Comparison of ENCODE assay signal across 8 cellular contexts in genomic region chr5:140690376-140690932, GRCh38. TPM values are rescaled to one million over a fixed set of nuclear protein-coding genes. Genes with fewer than 3 reads are reported as not detected.
A peak's percentile ranks its signal among the peaks of the same experiment; 100 is the strongest.
DNase-seq lines count a peak whose midpoint lies in the region; ATAC-seq and TF ChIP-seq lines count a peak whose summit lies in the region.

No MANE protein-coding gene starts in this region.

- WGBS in liver: 58% methylated on average over 8 of the region's 8 CpGs

- H3K27me3 Mint-ChIP-seq in activated naive CD8-positive, alpha-beta T cell treated with anti-CD3 and anti-CD28 coated beads, Interleukin-2, amount 10 ng/mL, durations not matched to agents 7 days and 5 days: no peaks in the 10 kb centered on the region
- no peaks in the 10 kb centered on the region for H3K27me3 Mint-ChIP-seq in type B pancreatic cell

- no peaks in the 10 kb centered on the region for H3K9me3 Mint-ChIP-seq in activated naive CD8-positive, alpha-beta T cell treated with anti-CD3 and anti-CD28 coated beads, Interleukin-2, amount 10 ng/mL, durations not matched to agents 7 days and 5 days
- H3K9me3 Mint-ChIP-seq in type B pancreatic cell: no peaks in the 10 kb centered on the region

- peak overlapping the region; percentile 71 to 74 for H3K9ac ChIP-seq in liver (ENCODE audit: low read depth in 1 of 2, low read length in 2 of 2)

- peaks cover 16% of the 10 kb centered on the region for H3K36me3 Mint-ChIP-seq in activated naive CD8-positive, alpha-beta T cell treated with anti-CD3 and anti-CD28 coated beads, Interleukin-2, amount 10 ng/mL, durations not matched to agents 7 days and 5 days
- peaks cover 10% of the 10 kb centered on the region for H3K36me3 Mint-ChIP-seq in type B pancreatic cell

- H3K27ac Mint-ChIP-seq in activated naive CD8-positive, alpha-beta T cell treated with anti-CD3 and anti-CD28 coated beads, Interleukin-2, amount 10 ng/mL, durations not matched to agents 7 days and 5 days: peak overlapping the region; percentile 96
- peak overlapping the region; percentile 95 for H3K27ac Mint-ChIP-seq in type B pancreatic cell

- H3K27ac ChIP-seq in HEK293 (ENCODE audit: extremely low read depth, low read depth, low read length): no peak overlapping the region
- peak overlapping the region; percentile 65 to 71 for H3K27ac ChIP-seq in liver (ENCODE audit: low read depth in 1 of 2, low read length in 2 of 2)

- no peaks in the 10 kb centered on the region for H3K27me3 ChIP-seq in liver (ENCODE audit: control insufficient read depth in 4 of 4, insufficient read depth in 4 of 4, low read length in 3 of 4)

- peak; percentile 3 for DNase-seq in ACHN
- no peak for DNase-seq in activated naive CD8-positive, alpha-beta T cell treated with anti-CD3 and anti-CD28 coated beads, Interleukin-2, amount 10 ng/mL, durations not matched to agents 7 days and 5 days
- no peak for DNase-seq in type B pancreatic cell (ENCODE audit: extremely low spot score, unreplicated experiment)
- DNase-seq in HEK293T (ENCODE audit: extremely low spot score): no peak
- DNase-seq in H4 (ENCODE audit: low spot score): no peak
- no peak for DNase-seq in pons (ENCODE audit: low spot score)

- in situ Hi-C loops in ACHN (cut with HindIII; ENCODE audit: low pct_ligation_motif_present, low pct_unique_long_range_greater_than_20kb, low sequenced_read_pairs): no loop called here

- ATAC-seq in activated naive CD8-positive, alpha-beta T cell treated with anti-CD3 and anti-CD28 coated beads, Interleukin-2, amount 10 ng/mL, durations not matched to agents 7 days and 5 days (ENCODE audit: low read depth): no peak

- CTCF ChIA-PET in HEK293 (lab: Yijun Ruan, JAX) (interaction anchor here (1.2 to 2.0 kb wide), 3 partner anchors 18 to 339 kb away, joined by 3 to 8 read pairs (median 4); no protein-coding TSS in a partner anchor), HEK293T (lab: Yijun Ruan, JAX) (interaction anchor here (0.9 to 1.2 kb wide), 3 partner anchors 16 to 446 kb away, joined by 3 to 7 read pairs (median 3); no protein-coding TSS in a partner anchor)

- H3K4me3 ChIP-seq in HEK293 (ENCODE audit: low read depth, low read length): peak overlapping the region; percentile 72
- H3K4me3 ChIP-seq in liver (ENCODE audit: low read depth in 1 of 3, low read length in 3 of 3): peak overlapping the region; percentile 80 to 98 (median 83)

- POLR2A ChIA-PET in HEK293 (lab: Yijun Ruan, JAX) (interaction anchor here (0.6 to 2.8 kb wide), 20 partner anchors 9 to 444 kb away, joined by 3 to 51 read pairs (median 7); partner anchors contain the start of genes ANKHD1, APBB3, HBEGF and IK), HEK293T (lab: Yijun Ruan, JAX) (interaction anchor here (0.7 to 2.2 kb wide), 26 partner anchors 9 to 538 kb away, joined by 3 to 34 read pairs (median 6); partner anchors contain the start of genes ANKHD1, DND1, EIF4EBP3 and HBEGF)
- POLR2A ChIA-PET in activated naive CD8-positive, alpha-beta T cell treated with anti-CD3 and anti-CD28 coated beads, Interleukin-2, amount 10 ng/mL, durations not matched to agents 7 days and 5 days (lab: Charles Lee): interaction anchor here (0.7 to 2.2 kb wide), 16 partner anchors 9 to 289 kb away, joined by 3 to 25 read pairs (median 4); partner anchors contain the start of genes APBB3, DND1, EIF4EBP3 and IK

- TF ChIP-seq CTCF in HEK293 (tag by site-specific recombination; IDR thresholded peaks at IDR 0.05): no peak
- TF ChIP-seq CTCF in liver (IDR thresholded peaks at IDR 0.05; ENCODE audit: low read depth, low read length, missing input control): no peak
- no peak for TF ChIP-seq CTCF in type B pancreatic cell (conservative IDR thresholded peaks at IDR 0.05)

- H3K36me3 ChIP-seq in HEK293 (ENCODE audit: control insufficient read depth in 2 of 2, insufficient read depth in 1 of 2, low read length in 2 of 2) (peaks cover 46 to 63% of the 10 kb centered on the region in 2 experiments), liver (ENCODE audit: control insufficient read depth in 4 of 4, insufficient read depth in 3 of 4, low read depth in 1 of 4, low read length in 3 of 4) (peaks cover under 1 to 22% (median 18%) of the 10 kb centered on the region in 4 donors)

- no peak for TF ChIP-seq RAD21 in liver (IDR thresholded peaks at IDR 0.05)

- peak overlapping the region; percentile 97 for H3K4me3 Mint-ChIP-seq in activated naive CD8-positive, alpha-beta T cell treated with anti-CD3 and anti-CD28 coated beads, Interleukin-2, amount 10 ng/mL, durations not matched to agents 7 days and 5 days
- peak overlapping the region; percentile 98 for H3K4me3 Mint-ChIP-seq in type B pancreatic cell

- 0 out of 2 replicates have a peak, but pooled peaks cover 2% of the 10 kb centered on the region for H3K4me1 ChIP-seq in HEK293 (ENCODE audit: control insufficient read depth, insufficient read depth, low read length)
- peaks cover 6 to 23% (median 17%) of the 10 kb centered on the region in 4 donors for H3K4me1 ChIP-seq in liver (ENCODE audit: control insufficient read depth in 4 of 4, insufficient read depth in 4 of 4, low read length in 3 of 4)

- no peaks in the 10 kb centered on the region for H3K9me3 ChIP-seq in HEK293 (ENCODE audit: control insufficient read depth, insufficient read depth, low read depth, low read length)
- H3K9me3 ChIP-seq in liver (ENCODE audit: control insufficient read depth in 4 of 4, low read length in 3 of 4): no peaks in the 10 kb centered on the region

- H3K4me1 Mint-ChIP-seq in activated naive CD8-positive, alpha-beta T cell treated with anti-CD3 and anti-CD28 coated beads, Interleukin-2, amount 10 ng/mL, durations not matched to agents 7 days and 5 days: peaks cover 35% of the 10 kb centered on the region
- H3K4me1 Mint-ChIP-seq in type B pancreatic cell (ENCODE audit: unreplicated experiment): peaks cover 24% of the 10 kb centered on the region

TF ChIP-seq in HEK293, 187 proteins besides CTCF, POLR2A, EP300 and RAD21 (continues in another document):
- no peak for TF ChIP-seq SETDB1 (IDR thresholded peaks at IDR 0.05; ENCODE audit: insufficient read length, low read length)

TF ChIP-seq in liver, 16 proteins besides CTCF, POLR2A, EP300 and RAD21 (continues in another document):
- TF ChIP-seq FOXA2 (IDR thresholded peaks at IDR 0.05): no peak
- no peak for TF ChIP-seq FOXA1 (IDR thresholded peaks at IDR 0.05)
- TF ChIP-seq NR2F2 (IDR thresholded peaks at IDR 0.05): no peak
- TF ChIP-seq JUND (IDR thresholded peaks at IDR 0.05): no peak
- no peak for TF ChIP-seq GABPA (IDR thresholded peaks at IDR 0.05 in 1 of 2, conservative IDR thresholded peaks at IDR 0.05 in 1 of 2)
- TF ChIP-seq TAF1 (conservative IDR thresholded peaks at IDR 0.05): no peak
- no peak for TF ChIP-seq ATF3 (IDR thresholded peaks at IDR 0.05)
- TF ChIP-seq EGR1 (IDR thresholded peaks at IDR 0.05; ENCODE audit: low read depth in 2 of 2): no peak

TF ChIP-seq in HEK293T, 16 proteins besides CTCF, POLR2A, EP300 and RAD21:
- TF ChIP-seq ZNF384 (IDR thresholded peaks at IDR 0.05) (no peak), PKNOX1 (IDR thresholded peaks at IDR 0.05) (no peak), NFRKB (IDR thresholded peaks at IDR 0.05) (no peak), L3MBTL2 (conservative IDR thresholded peaks at IDR 0.05) (no peak), FOXM1 (IDR thresholded peaks at IDR 0.05; ENCODE audit: borderline replicate concordance) (no peak), CTBP1 (IDR thresholded peaks at IDR 0.05; ENCODE audit: borderline replicate concordance) (no peak), LEF1 (IDR thresholded peaks at IDR 0.05; ENCODE audit: borderline replicate concordance) (no peak), FOXA1 (IDR thresholded peaks at IDR 0.05) (no peak), TARDBP (IDR thresholded peaks at IDR 0.05) (no peak), ELF4 (IDR thresholded peaks at IDR 0.05) (no peak)

RNA-seq across cellular contexts. Expression of gene HARS1, which starts 0.7 kb away (rescaled TPM):
- total RNA-seq in activated naive CD8-positive, alpha-beta T cell treated with anti-CD3 and anti-CD28 coated beads, Interleukin-2, amount 10 ng/mL, durations not matched to agents 7 days and 5 days: 10 to 100 TPM; 77.3 to 81.5 TPM
- total RNA-seq in liver (10 to 100 TPM; 31.2 to 57.1 TPM), type B pancreatic cell (ENCODE audit: low replicate concordance) (55.3 and 67.7 TPM in 2 replicates)
- polyA plus RNA-seq in liver: 10 to 100 TPM; 33.3 to 41.3 TPM
- 52.1 and 53.6 TPM in 2 replicates for total RNA-seq in H4 (2014; rRNA removed; shearing (Covaris generic))

RNA-seq across cellular contexts. Expression of gene HARS2, which starts 0.8 kb away (rescaled TPM):
- total RNA-seq in activated naive CD8-positive, alpha-beta T cell treated with anti-CD3 and anti-CD28 coated beads, Interleukin-2, amount 10 ng/mL, durations not matched to agents 7 days and 5 days: 10 to 100 TPM; 38.7 to 41.7 TPM
- 10 to 100 TPM; 10.8 to 16.3 TPM for total RNA-seq in liver
- 10 to 100 TPM in 1 of 2 donors, 1 to 10 TPM in 1; 8.6 to 10.7 TPM for polyA plus RNA-seq in liver
- 35.3 and 39.3 TPM in 2 replicates for total RNA-seq in type B pancreatic cell (ENCODE audit: low replicate concordance)
- total RNA-seq in H4 (2014; rRNA removed; shearing (Covaris generic)): 49.2 and 52.6 TPM in 2 replicates

RNA-seq across cellular contexts. Expression of gene ZMAT2, which starts 9.8 kb away (rescaled TPM):
- total RNA-seq in activated naive CD8-positive, alpha-beta T cell treated with anti-CD3 and anti-CD28 coated beads, Interleukin-2, amount 10 ng/mL, durations not matched to agents 7 days and 5 days: 10 to 100 TPM; 54.7 to 57.8 TPM
- total RNA-seq in liver (10 to 100 TPM; 16.4 to 27.5 TPM), type B pancreatic cell (ENCODE audit: low replicate concordance) (57.4 and 59.0 TPM in 2 replicates)
- polyA plus RNA-seq in liver: 10 to 100 TPM; 14.5 to 34.3 TPM
- 73.5 and 95.8 TPM in 2 replicates for total RNA-seq in H4 (2014; rRNA removed; shearing (Covaris generic))

RNA-seq across cellular contexts. Expression of gene DND1, which starts 17.1 kb away (rescaled TPM):
- 1 to 10 TPM; 3.1 to 3.4 TPM for total RNA-seq in activated naive CD8-positive, alpha-beta T cell treated with anti-CD3 and anti-CD28 coated beads, Interleukin-2, amount 10 ng/mL, durations not matched to agents 7 days and 5 days
- total RNA-seq in liver (under 1 TPM; 0.37 to 0.92 TPM), type B pancreatic cell (ENCODE audit: low replicate concordance) (1.6 and 2.6 TPM in 2 replicates)
- polyA plus RNA-seq in liver: under 1 TPM in 1 of 2 donors, not detected in 1; 0.29 TPM
- total RNA-seq in H4 (2014; rRNA removed; shearing (Covaris generic)): 0.37 TPM in 1 of 2 replicates, not detected in the other

RNA-seq across cellular contexts. Expression of gene WDR55, which starts 25.8 kb away (rescaled TPM):
- 10 to 100 TPM; 41.8 to 45.4 TPM for total RNA-seq in activated naive CD8-positive, alpha-beta T cell treated with anti-CD3 and anti-CD28 coated beads, Interleukin-2, amount 10 ng/mL, durations not matched to agents 7 days and 5 days
- total RNA-seq in liver: 10 to 100 TPM; 12.0 to 18.2 TPM
- polyA plus RNA-seq in liver: 10 to 100 TPM in 1 of 2 donors, 1 to 10 TPM in 1; 10.0 to 11.4 TPM
- total RNA-seq in type B pancreatic cell (ENCODE audit: low replicate concordance): 29.4 and 32.4 TPM in 2 replicates
- 13.7 and 15.2 TPM in 2 replicates for total RNA-seq in H4 (2014; rRNA removed; shearing (Covaris generic))
